In genomic region chr14:20477211-20477876, GRCh38 we compare ENCODE assay signal across 8 cellular contexts. TPM values are rescaled to one million over a fixed set of nuclear protein-coding genes. Genes with fewer than 3 reads are reported as not detected.
DNase-seq lines count a peak whose midpoint lies in the region; ATAC-seq, FAIRE-seq and TF ChIP-seq lines count a peak whose summit lies in the region.

No MANE protein-coding gene starts in this region.

- H3K4me3 Mint-ChIP-seq in activated naive CD4-positive, alpha-beta T cell treated with anti-CD3 and anti-CD28 coated beads, Interleukin-2, amount 10 ng/mL, durations not matched to agents 7 days and 5 days: peak overlapping the region; percentile 22

- no peak overlapping the region for H3K4me3 ChIP-seq in BE2C (ENCODE audit: low read depth, low read length)

- CTCF ChIA-PET in activated naive CD4-positive, alpha-beta T cell treated with anti-CD3 and anti-CD28 coated beads, Interleukin-2, amount 10 ng/mL, durations not matched to agents 7 days and 5 days (lab: Charles Lee): no interaction called here

- no peak for TF ChIP-seq CTCF in BE2C (IDR thresholded peaks at IDR 0.05; ENCODE audit: low read depth, low read length)
- no peak for TF ChIP-seq CTCF in D721Med (IDR thresholded peaks at IDR 0.05; ENCODE audit: insufficient read depth, missing control alignments)

- H3K27ac Mint-ChIP-seq in activated naive CD4-positive, alpha-beta T cell treated with anti-CD3 and anti-CD28 coated beads, Interleukin-2, amount 10 ng/mL, durations not matched to agents 7 days and 5 days: peak overlapping the region; percentile 95

- H3K9me3 ChIP-seq in BE2C: no peaks in the 10 kb centered on the region

- peaks cover 69% of the 10 kb centered on the region for H3K36me3 Mint-ChIP-seq in activated naive CD4-positive, alpha-beta T cell treated with anti-CD3 and anti-CD28 coated beads, Interleukin-2, amount 10 ng/mL, durations not matched to agents 7 days and 5 days

- no peaks in the 10 kb centered on the region for H3K9me3 Mint-ChIP-seq in activated naive CD4-positive, alpha-beta T cell treated with anti-CD3 and anti-CD28 coated beads, Interleukin-2, amount 10 ng/mL, durations not matched to agents 7 days and 5 days

- peaks cover 9% of the 10 kb centered on the region; the same call in 1 of the 2 replicates for H3K4me1 ChIP-seq in BE2C

- no peaks in the 10 kb centered on the region for H3K27me3 Mint-ChIP-seq in activated naive CD4-positive, alpha-beta T cell treated with anti-CD3 and anti-CD28 coated beads, Interleukin-2, amount 10 ng/mL, durations not matched to agents 7 days and 5 days

- peaks cover 58% of the 10 kb centered on the region for H3K36me3 ChIP-seq in BE2C

- H3K4me1 Mint-ChIP-seq in activated naive CD4-positive, alpha-beta T cell treated with anti-CD3 and anti-CD28 coated beads, Interleukin-2, amount 10 ng/mL, durations not matched to agents 7 days and 5 days: peaks cover 71% of the 10 kb centered on the region

- H3K27me3 ChIP-seq in BE2C: peaks cover 1% of the 10 kb centered on the region; the same call in 1 of the 2 replicates

- no peak for FAIRE-seq in D721Med (lab: Jason Lieb, UNC)

- DNase-seq in BE2C (peak; percentile 49), M059J (ENCODE audit: low read depth) (peak; percentile 95), islet precursor cell (peak; percentile 84), D721Med (ENCODE audit: insufficient read length, low spot score) (no peak), NCI-H146 (lab: John Stamatoyannopoulos, UW) (no peak)
- peak; percentile 53 for DNase-seq in activated naive CD4-positive, alpha-beta T cell treated with anti-CD3 and anti-CD28 coated beads, Interleukin-2, amount 10 ng/mL, durations not matched to agents 7 days and 5 days

- no peak for ATAC-seq in GM21786 (IDR thresholded peaks at IDR 0.05; ENCODE audit: unreplicated experiment)
- no peak for ATAC-seq in GM21360 (IDR thresholded peaks at IDR 0.05; ENCODE audit: unreplicated experiment)

RNA-seq across cellular contexts. Expression of gene PNP, which starts 8.1 kb away (rescaled TPM):
- 161 TPM for polyA plus RNA-seq in BE2C (2012; ENCODE audit: insufficient read depth, insufficient read length, low read depth)
- total RNA-seq in M059J (2014; rRNA removed; shearing (Covaris generic)): 79.3 and 84.2 TPM in 2 replicates

RNA-seq across cellular contexts. Expression of gene PIP4P1, which starts 16.1 kb away (rescaled TPM):
- 69.3 TPM for polyA plus RNA-seq in BE2C (2012; ENCODE audit: insufficient read depth, insufficient read length, low read depth)
- 23.8 and 27.2 TPM in 2 replicates for total RNA-seq in M059J (2014; rRNA removed; shearing (Covaris generic))

RNA-seq across cellular contexts. Expression of gene APEX1, which starts 22.3 kb away (rescaled TPM):
- 420 TPM for polyA plus RNA-seq in BE2C (2012; ENCODE audit: insufficient read depth, insufficient read length, low read depth)
- 46.0 and 64.7 TPM in 2 replicates for total RNA-seq in M059J (2014; rRNA removed; shearing (Covaris generic))

RNA-seq across cellular contexts. Expression of gene OSGEP, which starts 22.7 kb away (rescaled TPM):
- polyA plus RNA-seq in BE2C (2012; ENCODE audit: insufficient read depth, insufficient read length, low read depth): 64.7 TPM
- total RNA-seq in M059J (2014; rRNA removed; shearing (Covaris generic)): 61.5 and 70.0 TPM in 2 replicates

RNA-seq across cellular contexts. Expression of gene RNASE10, which starts 28.0 kb away (rescaled TPM):
- polyA plus RNA-seq in BE2C (2012; ENCODE audit: insufficient read depth, insufficient read length, low read depth): not detected
- total RNA-seq in M059J (2014; rRNA removed; shearing (Covaris generic)): not detected in 2 replicates

Comparison
In these comparisons a context has a peak if more than half of its experiments do, and no peak if none do; other contexts are left out.
1. DNase-seq: peak in BE2C (single experiment), M059J (single experiment), activated naive CD4-positive, alpha-beta T cell treated with anti-CD3 and anti-CD28 coated beads, Interleukin-2, amount 10 ng/mL, durations not matched to agents 7 days and 5 days (single experiment) and islet precursor cell (single experiment); none in D721Med (single experiment) and NCI-H146 (single experiment).